ENCODE assay signal across 13 cellular contexts in the genomic region with DNA sequence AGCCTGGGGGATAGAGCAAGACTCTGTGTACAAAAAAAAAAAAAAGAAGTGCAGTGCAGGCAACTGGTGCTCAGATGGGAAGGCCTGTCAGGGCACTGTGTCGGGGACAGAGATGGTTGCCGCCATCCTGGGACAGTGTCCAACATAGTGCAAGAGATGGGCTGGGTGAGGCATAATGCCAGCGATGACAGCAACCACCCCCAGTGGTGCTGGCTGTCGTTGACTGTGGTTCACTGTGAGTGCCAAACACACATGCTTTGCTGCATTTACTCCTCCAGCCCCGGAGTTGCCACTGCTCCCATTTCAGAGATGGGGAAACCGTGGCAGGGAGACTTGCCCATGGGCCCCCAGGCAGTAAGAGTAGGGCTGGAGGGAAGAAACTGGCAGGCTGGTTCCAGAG. TPM values are rescaled to one million over a fixed set of nuclear protein-coding genes. Genes with fewer than 3 reads are reported as not detected.
DNase-seq lines count a peak whose midpoint lies in the region; ATAC-seq and TF ChIP-seq lines count a peak whose summit lies in the region.
"Had no signal": no experiment of that assay in that cellular context is flagged by ENCODE, and none has a peak within 500 bp of the region (broad histone marks: within the 10 kb centered on the region; RNA-seq: fewer than 3 reads in every experiment).

No MANE protein-coding gene starts in this region.

- DNase-seq in G401 (ENCODE audit: low spot score) (peak; percentile 81), NCI-H2029 treated with DMSO at 0.1 percent for 48 hours (lab: John Stamatoyannopoulos, UW) (peak; percentile 56), fibroblast of mammary gland (ENCODE audit: low read depth) (peak; percentile 57), nucleus accumbens (lab: John Stamatoyannopoulos, UW) (peak in 39 of 56 donors; percentile 8 to 82 (median 46)), GOT3 (lab: John Stamatoyannopoulos, UW) (no peak), left colon (no peak)
- DNase-seq: activated CD8-positive, alpha-beta T cell treated with anti-CD3 and anti-CD28 coated beads, Interleukin-2, amount 10 ng/mL, durations not matched to agents 7 days and 5 days; activated naive CD4-positive, alpha-beta T cell; testis had no signal

- no peak for TF ChIP-seq CTCF in fibroblast of mammary gland (conservative IDR thresholded peaks at IDR 0.05; ENCODE audit: control insufficient read depth, insufficient read depth, low read depth, low read length)

- in situ Hi-C loops in G401 (cut with HindIII; ENCODE audit: low sequenced_read_pairs) = loop anchor here (25.0 kb wide), 1 partner anchor 108 kb away; no protein-coding TSS in a partner anchor

- no peak overlapping the region for H3K4me3 ChIP-seq in fibroblast of mammary gland (ENCODE audit: control insufficient read depth, low read depth, low read length)
- H3K4me3 ChIP-seq: testis had no signal

- intact Hi-C loops in left colon (cut with DNase I, micrococcal nuclease) = loop anchor here in 1 of 2 donors (10.0 kb wide), 1 partner anchor 96 kb away; no protein-coding TSS in a partner anchor

- no peak for ATAC-seq in left colon
- ATAC-seq in HG03442 (IDR thresholded peaks at IDR 0.05; ENCODE audit: unreplicated experiment) = no peak
- no peak for ATAC-seq in HG03139 (IDR thresholded peaks at IDR 0.05; ENCODE audit: unreplicated experiment)
- ATAC-seq: activated CD8-positive, alpha-beta T cell treated with anti-CD3 and anti-CD28 coated beads, Interleukin-2, amount 10 ng/mL, durations not matched to agents 7 days and 5 days had no signal

RNA-seq across cellular contexts. Expression of a gene that starts 5.2 kb away (rescaled TPM):
- total RNA-seq in G401 (2014; rRNA removed; shearing (Covaris generic)) = not detected in 2 replicates
- not detected for total RNA-seq in left colon
- total RNA-seq: mucosa of gallbladder, NCI-H460 had no signal

Comparison
In these comparisons a context has a peak if more than half of its experiments do, and no peak if none do; other contexts are left out.
1. DNase-seq: peak in G401 (single experiment), NCI-H2029 treated with DMSO at 0.1 percent for 48 hours (single experiment), fibroblast of mammary gland (single experiment) and nucleus accumbens (39 of 56); none in GOT3 (single experiment) and left colon (0 of 2).